8 cellular contexts compared by ENCODE assay signal in genomic region chr6:28940859-28941680, GRCh38. TPM values are rescaled to one million over a fixed set of nuclear protein-coding genes. Genes with fewer than 3 reads are reported as not detected.
DNase-seq lines count a peak whose midpoint lies in the region; ATAC-seq and TF ChIP-seq lines count a peak whose summit lies in the region.

No MANE protein-coding gene starts in this region.

- H3K36me3 ChIP-seq in HUES64 (ENCODE audit: insufficient read depth, low read length), result no peaks in the 10 kb centered on the region
- H3K36me3 ChIP-seq in PC-3 (ENCODE audit: low read depth, low read length), result no peaks in the 10 kb centered on the region

- no peaks in the 10 kb centered on the region for H3K79me2 ChIP-seq in PC-3 (ENCODE audit: low read length)

- peak overlapping the region; percentile 86 to 89 for H3K4me3 Mint-ChIP-seq in activated T-cell treated with anti-CD3 and anti-CD28 coated beads, Interleukin-2, amount 50 U/mL, for 72 hours
- peak overlapping the region; percentile 80 to 94 (median 92) for H3K4me3 Mint-ChIP-seq in naive B cell
- H3K4me3 Mint-ChIP-seq in stimulated activated naive B cell treated with anti-CD40 and anti-IgM and Interleukin-4, amounts not matched to agents 10 μg/mL and 1 μg/mL and 100 μg/mL, for 72 hours, result peak overlapping the region; percentile 84 to 86

- no TSS peak for BruUV-seq in PC-3 (replicated peaks; lab: Mats Ljungman, UMichigan)

- intact Hi-C loops in PC-3 (cut with micrococcal nuclease), result loop anchor here (1.0 to 2.0 kb wide), 6 partner anchors 12 to 103 kb away; no protein-coding TSS in a partner anchor

- H3K4me3 ChIP-seq in HUES64 (ENCODE audit: low read length) (peak overlapping the region; percentile 79), PC-3 (ENCODE audit: low read length) (peak overlapping the region; percentile 95)

- H3K9me2 ChIP-seq in PC-3 (replicated peaks; ENCODE audit: low read length), result no peaks in the 10 kb centered on the region

- no peaks in the 10 kb centered on the region for H3K9me3 ChIP-seq in HUES64 (ENCODE audit: insufficient read depth, low read depth, low read length)
- no peaks in the 10 kb centered on the region for H3K9me3 ChIP-seq in PC-3 (ENCODE audit: low read length)

- H2AFZ ChIP-seq in PC-3 (ENCODE audit: low read length), result peak overlapping the region; percentile 97

- POLR2A ChIA-PET in PC-3 (lab: Charles Lee; ENCODE audit: unreplicated experiment), result no interaction called here

- H3K27ac Mint-ChIP-seq in activated T-cell treated with anti-CD3 and anti-CD28 coated beads, Interleukin-2, amount 50 U/mL, for 72 hours, result peak overlapping the region; percentile 94
- peak overlapping the region; percentile 71 to 99 (median 95) for H3K27ac Mint-ChIP-seq in naive B cell
- H3K27ac Mint-ChIP-seq in stimulated activated naive B cell treated with anti-CD40 and anti-IgM and Interleukin-4, amounts not matched to agents 10 μg/mL and 1 μg/mL and 100 μg/mL, for 72 hours, result peak overlapping the region; percentile 94

- H3K36me3 Mint-ChIP-seq in activated T-cell treated with anti-CD3 and anti-CD28 coated beads, Interleukin-2, amount 50 U/mL, for 72 hours (ENCODE audit: insufficient read depth in 2 of 2), result peaks cover 0 to 6% of the 10 kb centered on the region in 2 donors
- H3K36me3 Mint-ChIP-seq in naive B cell, result no peaks in the 10 kb centered on the region
- H3K36me3 Mint-ChIP-seq in stimulated activated naive B cell treated with anti-CD40 and anti-IgM and Interleukin-4, amounts not matched to agents 10 μg/mL and 1 μg/mL and 100 μg/mL, for 72 hours, result peaks cover 1 to 17% of the 10 kb centered on the region in 2 donors

- H3K27me3 Mint-ChIP-seq in activated T-cell treated with anti-CD3 and anti-CD28 coated beads, Interleukin-2, amount 50 U/mL, for 72 hours (ENCODE audit: low read depth), result no peaks in the 10 kb centered on the region
- H3K27me3 Mint-ChIP-seq in naive B cell, result peaks cover 0 to 5% (median 0%) of the 10 kb centered on the region in 3 donors
- peaks cover 0 to 5% of the 10 kb centered on the region in 2 donors for H3K27me3 Mint-ChIP-seq in stimulated activated naive B cell treated with anti-CD40 and anti-IgM and Interleukin-4, amounts not matched to agents 10 μg/mL and 1 μg/mL and 100 μg/mL, for 72 hours

- WGBS in HUES64, result under 1% methylated on average over 25 of the region's 28 CpGs

- no peaks in the 10 kb centered on the region for H3F3A ChIP-seq in PC-3 (ENCODE audit: low read length, unreplicated experiment)

- TF ChIP-seq CTCF in PC-3 (conservative IDR thresholded peaks at IDR 0.05; ENCODE audit: low read depth, low read length), result no peak

- H3K27me3 ChIP-seq in HUES64 (ENCODE audit: insufficient read depth, low read length), result no peaks in the 10 kb centered on the region
- no peaks in the 10 kb centered on the region for H3K27me3 ChIP-seq in PC-3 (ENCODE audit: low read length)

- H3K9ac ChIP-seq in HUES64 (ENCODE audit: low read depth, low read length) (peak overlapping the region; percentile 63), PC-3 (ENCODE audit: low read length) (peak overlapping the region; percentile 54)

- ATAC-seq in GM21515 (IDR thresholded peaks at IDR 0.05; ENCODE audit: unreplicated experiment), result peak; percentile 59
- ATAC-seq in PC-3, result peak; percentile 69
- peak; percentile 81 for ATAC-seq in activated T-cell treated with anti-CD3 and anti-CD28 coated beads, Interleukin-2, amount 50 U/mL, for 72 hours (replicated peaks in 1 of 2)
- ATAC-seq in naive B cell (ENCODE audit: low read depth in 2 of 2), result peak; percentile 73 to 75
- ATAC-seq in stimulated activated naive B cell treated with anti-CD40 and anti-IgM and Interleukin-4, amounts not matched to agents 10 μg/mL and 1 μg/mL and 100 μg/mL, for 72 hours (replicated peaks), result peak; percentile 80 to 87

- H3K9me3 Mint-ChIP-seq in activated T-cell treated with anti-CD3 and anti-CD28 coated beads, Interleukin-2, amount 50 U/mL, for 72 hours, result no peaks in the 10 kb centered on the region
- H3K9me3 Mint-ChIP-seq in naive B cell, result peaks cover 0 to 7% (median 0%) of the 10 kb centered on the region in 7 donors
- H3K9me3 Mint-ChIP-seq in stimulated activated naive B cell treated with anti-CD40 and anti-IgM and Interleukin-4, amounts not matched to agents 10 μg/mL and 1 μg/mL and 100 μg/mL, for 72 hours, result peaks cover 0 to 2% of the 10 kb centered on the region in 2 donors

- no peaks in the 10 kb centered on the region for H4K20me1 ChIP-seq in PC-3 (ENCODE audit: low read length)

- CTCF ChIA-PET in PC-3 (lab: Charles Lee), result interaction anchor here (1.0 kb wide), 1 partner anchor 103 kb away, joined by 3 read pairs; no protein-coding TSS in a partner anchor

- H3K4me1 ChIP-seq in HUES64 (ENCODE audit: insufficient read depth, low read length), result no peaks in the 10 kb centered on the region
- H3K4me1 ChIP-seq in PC-3 (ENCODE audit: insufficient read depth, low read length), result peaks cover 4% of the 10 kb centered on the region; the same call in 1 of the 2 replicates

- peaks cover 50% of the 10 kb centered on the region for H3K4me1 Mint-ChIP-seq in activated T-cell treated with anti-CD3 and anti-CD28 coated beads, Interleukin-2, amount 50 U/mL, for 72 hours (ENCODE audit: low read depth)
- H3K4me1 Mint-ChIP-seq in naive B cell, result peaks cover 30 to 50% (median 41%) of the 10 kb centered on the region in 3 donors
- peaks cover 28 to 44% of the 10 kb centered on the region in 2 donors for H3K4me1 Mint-ChIP-seq in stimulated activated naive B cell treated with anti-CD40 and anti-IgM and Interleukin-4, amounts not matched to agents 10 μg/mL and 1 μg/mL and 100 μg/mL, for 72 hours

- H3K27ac ChIP-seq in HUES64 (ENCODE audit: low read depth, low read length) (peak overlapping the region; percentile 25; the same call in 1 of the 2 replicates), PC-3 (ENCODE audit: low read length) (peak overlapping the region; percentile 60)

- H3K4me2 ChIP-seq in PC-3 (ENCODE audit: low read length), result peak overlapping the region; percentile 89

- DNase-seq in COLO668 (lab: John Stamatoyannopoulos, UW; ENCODE audit: unreplicated experiment), result peak; percentile 58
- peak; percentile 96 for DNase-seq in PC-3
- peak; percentile 79 to 82 for DNase-seq in activated T-cell treated with anti-CD3 and anti-CD28 coated beads, Interleukin-2, amount 50 U/mL, for 72 hours
- peak; percentile 87 for DNase-seq in fibroblast of gingiva (ENCODE audit: low read depth)
- peak; percentile 78 for DNase-seq in naive B cell
- peak; percentile 76 for DNase-seq in stimulated activated naive B cell treated with anti-CD40 and anti-IgM and Interleukin-4, amounts not matched to agents 10 μg/mL and 1 μg/mL and 100 μg/mL, for 72 hours

RNA-seq across cellular contexts. Expression of gene TRIM27, which starts 17.3 kb away (rescaled TPM):
- 53.2 TPM for polyA plus RNA-seq in HUES64 (2013, experiment 1 of 2)
- polyA plus RNA-seq in HUES64 (2013, experiment 2 of 2), result 44.4 TPM
- total RNA-seq in PC-3 (2014; rRNA removed), result 85.8 and 92.5 TPM in 2 replicates
- 10 to 100 TPM; 50.7 to 51.1 TPM for total RNA-seq in activated T-cell treated with anti-CD3 and anti-CD28 coated beads, Interleukin-2, amount 50 U/mL, for 72 hours
- 10 to 100 TPM; 39.8 to 67.0 (median 54.1) TPM for polyA plus RNA-seq in naive B cell (ENCODE audit: low read depth in 6 of 6)

Comparison
In these comparisons a context has a peak if more than half of its experiments do, and no peak if none do; other contexts are left out.
1. Peak in every context shown above with its lines: DNase-seq, ATAC-seq, H3K4me3 ChIP-seq and H3K27ac ChIP-seq.